In genomic region chr5:7392401-7393024, GRCh38 we compare ENCODE assay signal across 9 cellular contexts. TPM values are rescaled to one million over a fixed set of nuclear protein-coding genes. Genes with fewer than 3 reads are reported as not detected.
DNase-seq lines count a peak whose midpoint lies in the region; ATAC-seq and TF ChIP-seq lines count a peak whose summit lies in the region.
"Had no signal": no experiment of that assay in that cellular context is flagged by ENCODE, and none has a peak within 500 bp of the region (broad histone marks: within the 10 kb centered on the region; RNA-seq: fewer than 3 reads in every experiment).

No MANE protein-coding gene starts in this region.

- H3K4me1 Mint-ChIP-seq in activated CD8-positive, alpha-beta T cell treated with anti-CD3 and anti-CD28 coated beads, Interleukin-2, amount 10 ng/mL, durations not matched to agents 7 days and 5 days (ENCODE audit: low read depth): peaks cover 4% of the 10 kb centered on the region

- TF ChIP-seq RAD21 in neural cell (conservative IDR thresholded peaks at IDR 0.05): peak; percentile 77

- H3K4me3 ChIP-seq in neural cell (ENCODE audit: low read length): no peak overlapping the region
- H3K4me3 ChIP-seq: SJCRH30 had no signal

- no peaks in the 10 kb centered on the region for H3K79me2 ChIP-seq in neural cell (replicated peaks; ENCODE audit: insufficient read depth, low read length)

- no peaks in the 10 kb centered on the region for H3F3A ChIP-seq in neural cell (ENCODE audit: insufficient read depth, low read length, poor library complexity, severe bottlenecking)

- no peak overlapping the region for H2AFZ ChIP-seq in neural cell (ENCODE audit: low read depth, low read length)

- peaks cover 3% of the 10 kb centered on the region for H3K36me3 Mint-ChIP-seq in activated CD8-positive, alpha-beta T cell treated with anti-CD3 and anti-CD28 coated beads, Interleukin-2, amount 10 ng/mL, durations not matched to agents 7 days and 5 days (ENCODE audit: low read depth)

- no peak overlapping the region for H3K27ac Mint-ChIP-seq in activated CD8-positive, alpha-beta T cell treated with anti-CD3 and anti-CD28 coated beads, Interleukin-2, amount 10 ng/mL, durations not matched to agents 7 days and 5 days

- peak; percentile 28 for TF ChIP-seq CTCF in GM10248 (IDR thresholded peaks at IDR 0.05; ENCODE audit: control extremely low read depth, extremely low read depth, low read depth, missing control alignments)
- peak; percentile 82 for TF ChIP-seq CTCF in neural cell (IDR thresholded peaks at IDR 0.05; ENCODE audit: poor library complexity, severe bottlenecking)

- no peak for ATAC-seq in activated CD8-positive, alpha-beta T cell treated with anti-CD3 and anti-CD28 coated beads, Interleukin-2, amount 10 ng/mL, durations not matched to agents 7 days and 5 days

- no peaks in the 10 kb centered on the region for H4K20me1 ChIP-seq in neural cell (ENCODE audit: insufficient read depth)

- POLR2A ChIA-PET in GM10248 (lab: Yijun Ruan, JAX): no interaction called here
- POLR2A ChIA-PET in activated CD8-positive, alpha-beta T cell treated with anti-CD3 and anti-CD28 coated beads, Interleukin-2, amount 10 ng/mL, durations not matched to agents 7 days and 5 days (lab: Charles Lee): no interaction called here

- H3K9ac ChIP-seq in neural cell (ENCODE audit: low read length): no peak overlapping the region

- no peak for TF ChIP-seq EP300 in neural cell (conservative IDR thresholded peaks at IDR 0.05; ENCODE audit: poor library complexity, severe bottlenecking)

- DNase-seq in GM10248 (ENCODE audit: extremely low spot score) (no peak), NCI-H2196 (lab: John Stamatoyannopoulos, UW; ENCODE audit: unreplicated experiment) (peak; percentile 42), glomerular visceral epithelial cell (ENCODE audit: extremely low spot score) (no peak)
- DNase-seq in activated CD8-positive, alpha-beta T cell treated with anti-CD3 and anti-CD28 coated beads, Interleukin-2, amount 10 ng/mL, durations not matched to agents 7 days and 5 days: no peak
- DNase-seq in activated CD4-positive, alpha-beta T cell treated with anti-CD3 and anti-CD28 coated beads for 4 hours: no peak
- no peak for DNase-seq in activated T-cell treated with anti-CD3 and anti-CD28 coated beads, Interleukin-2, amount 50 U/mL, for 48 hours

- peak overlapping the region; percentile 16 for H3K27ac ChIP-seq in cingulate gyrus (ENCODE audit: low read depth, low read length)
- no peak overlapping the region for H3K27ac ChIP-seq in neural cell (ENCODE audit: low read length)
- H3K27ac ChIP-seq: SJCRH30 had no signal

- H3K27me3 Mint-ChIP-seq in activated CD8-positive, alpha-beta T cell treated with anti-CD3 and anti-CD28 coated beads, Interleukin-2, amount 10 ng/mL, durations not matched to agents 7 days and 5 days (ENCODE audit: low read depth): peaks cover 18% of the 10 kb centered on the region

- no peaks in the 10 kb centered on the region for H3K9me3 ChIP-seq in neural cell (ENCODE audit: low read length)
- H3K9me3 ChIP-seq: SJCRH30 had no signal

- H3K36me3 ChIP-seq in neural cell (ENCODE audit: insufficient read depth, low read length): no peaks in the 10 kb centered on the region
- H3K36me3 ChIP-seq: SJCRH30 had no signal

- no peak overlapping the region for H3K4me3 Mint-ChIP-seq in activated CD8-positive, alpha-beta T cell treated with anti-CD3 and anti-CD28 coated beads, Interleukin-2, amount 10 ng/mL, durations not matched to agents 7 days and 5 days

- no peaks in the 10 kb centered on the region for H3K9me3 Mint-ChIP-seq in activated CD8-positive, alpha-beta T cell treated with anti-CD3 and anti-CD28 coated beads, Interleukin-2, amount 10 ng/mL, durations not matched to agents 7 days and 5 days (ENCODE audit: insufficient read depth)

- CTCF ChIA-PET in GM10248 (lab: Yijun Ruan, JAX): interaction anchor here (1.4 to 1.5 kb wide), 2 partner anchors 10 to 12 kb away, joined by 3 read pairs; no protein-coding TSS in a partner anchor
- CTCF ChIA-PET in activated CD8-positive, alpha-beta T cell treated with anti-CD3 and anti-CD28 coated beads, Interleukin-2, amount 10 ng/mL, durations not matched to agents 7 days and 5 days (lab: Charles Lee): no interaction called here

- H3K4me2 ChIP-seq in neural cell (ENCODE audit: low read length): no peak overlapping the region

- no peaks in the 10 kb centered on the region for H3K9me2 ChIP-seq in neural cell (ENCODE audit: insufficient read depth, low read length)

- H3K27me3 ChIP-seq in neural cell (ENCODE audit: insufficient read depth, low read depth, low read length): peaks cover 28% of the 10 kb centered on the region
- H3K27me3 ChIP-seq: SJCRH30 had no signal

TF ChIP-seq in neural cell, 6 proteins besides CTCF, POLR2A, EP300 and RAD21:
- TF ChIP-seq SMC3 (conservative IDR thresholded peaks at IDR 0.05; ENCODE audit: poor library complexity): peak; percentile 84
- TF ChIP-seq, protein P1, sequence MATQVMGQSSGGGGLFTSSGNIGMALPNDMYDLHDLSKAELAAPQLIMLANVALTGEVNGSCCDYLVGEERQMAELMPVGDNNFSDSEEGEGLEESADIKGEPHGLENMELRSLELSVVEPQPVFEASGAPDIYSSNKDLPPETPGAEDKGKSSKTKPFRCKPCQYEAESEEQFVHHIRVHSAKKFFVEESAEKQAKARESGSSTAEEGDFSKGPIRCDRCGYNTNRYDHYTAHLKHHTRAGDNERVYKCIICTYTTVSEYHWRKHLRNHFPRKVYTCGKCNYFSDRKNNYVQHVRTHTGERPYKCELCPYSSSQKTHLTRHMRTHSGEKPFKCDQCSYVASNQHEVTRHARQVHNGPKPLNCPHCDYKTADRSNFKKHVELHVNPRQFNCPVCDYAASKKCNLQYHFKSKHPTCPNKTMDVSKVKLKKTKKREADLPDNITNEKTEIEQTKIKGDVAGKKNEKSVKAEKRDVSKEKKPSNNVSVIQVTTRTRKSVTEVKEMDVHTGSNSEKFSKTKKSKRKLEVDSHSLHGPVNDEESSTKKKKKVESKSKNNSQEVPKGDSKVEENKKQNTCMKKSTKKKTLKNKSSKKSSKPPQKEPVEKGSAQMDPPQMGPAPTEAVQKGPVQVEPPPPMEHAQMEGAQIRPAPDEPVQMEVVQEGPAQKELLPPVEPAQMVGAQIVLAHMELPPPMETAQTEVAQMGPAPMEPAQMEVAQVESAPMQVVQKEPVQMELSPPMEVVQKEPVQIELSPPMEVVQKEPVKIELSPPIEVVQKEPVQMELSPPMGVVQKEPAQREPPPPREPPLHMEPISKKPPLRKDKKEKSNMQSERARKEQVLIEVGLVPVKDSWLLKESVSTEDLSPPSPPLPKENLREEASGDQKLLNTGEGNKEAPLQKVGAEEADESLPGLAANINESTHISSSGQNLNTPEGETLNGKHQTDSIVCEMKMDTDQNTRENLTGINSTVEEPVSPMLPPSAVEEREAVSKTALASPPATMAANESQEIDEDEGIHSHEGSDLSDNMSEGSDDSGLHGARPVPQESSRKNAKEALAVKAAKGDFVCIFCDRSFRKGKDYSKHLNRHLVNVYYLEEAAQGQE (IDR thresholded peaks at IDR 0.05; ENCODE audit: borderline replicate concordance): no peak

RNA-seq across cellular contexts. Expression of gene ADCY2, which starts 3.4 kb away (rescaled TPM):
- 1.9 and 10.7 TPM in 2 replicates for polyA plus RNA-seq in neural cell
- polyA minus RNA-seq in neural cell: 2.9 and 3.1 TPM in 2 replicates
- total RNA-seq in activated CD8-positive, alpha-beta T cell treated with anti-CD3 and anti-CD28 coated beads, Interleukin-2, amount 10 ng/mL, durations not matched to agents 7 days and 5 days: not detected
